In the genomic region with DNA sequence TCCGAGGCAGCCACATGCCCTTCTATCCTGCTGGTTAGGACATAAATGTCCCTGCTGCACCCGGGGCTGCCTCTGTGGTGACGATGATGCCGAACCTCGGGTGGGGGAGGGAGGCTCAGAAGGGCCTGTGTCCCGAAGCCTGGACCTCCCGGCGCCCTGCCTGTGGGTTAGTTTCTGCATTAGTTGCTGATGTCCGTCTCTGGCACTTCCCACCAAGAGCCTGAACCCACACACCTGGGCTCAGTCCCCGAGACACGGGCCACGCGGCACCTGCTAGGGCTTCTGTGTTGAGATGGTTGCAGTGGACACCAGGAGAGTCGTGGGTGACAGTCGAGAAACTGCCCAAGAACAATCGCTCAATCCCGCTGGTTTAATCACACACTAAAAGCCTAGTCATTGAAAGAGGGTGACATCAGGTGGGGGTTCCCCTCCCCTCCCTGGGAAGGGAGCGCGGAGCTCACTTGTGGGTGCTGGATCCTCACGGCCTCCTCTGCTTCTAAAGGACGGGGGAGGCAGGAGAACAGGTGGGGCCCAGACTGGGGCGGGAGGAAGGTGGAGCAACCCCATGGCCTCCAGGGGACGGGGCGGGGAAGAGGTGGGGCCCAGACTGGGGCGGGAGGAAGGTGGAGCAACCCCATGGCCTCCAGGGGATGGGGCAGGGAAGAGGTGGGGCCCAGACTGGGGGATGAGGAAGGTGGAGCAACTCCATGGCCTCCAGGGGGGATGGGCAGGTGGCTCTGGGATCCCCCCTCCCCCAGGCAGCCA, we compare ENCODE assay signal across 7 cellular contexts. TPM values are rescaled to one million over a fixed set of nuclear protein-coding genes. Genes with fewer than 3 reads are reported as not detected.
DNase-seq lines count a peak whose midpoint lies in the region; ATAC-seq lines count a peak whose summit lies in the region.
"Not testable (repeated sequence)": the region's sequence is repeated elsewhere in the genome, so short reads cannot be mapped to it uniquely, and the experiment has no call there.

No MANE protein-coding gene starts in this region.

- H3K4me1 Mint-ChIP-seq in T-helper 2 cell treated with Interferon-gamma antibody and Interleukin-4, amounts not matched to agents 5 μg/mL and 100 μg/mL, for 36 hours (ENCODE audit: low read depth): peaks cover 12% of the 10 kb centered on the region

- H3K4me1 ChIP-seq in neuronal stem cell (ENCODE audit: control insufficient read depth in 2 of 2, insufficient read depth in 1 of 2, low read depth in 1 of 2, low read length in 2 of 2): not testable (repeated sequence)

- H3K27ac Mint-ChIP-seq in T-helper 2 cell treated with Interferon-gamma antibody and Interleukin-4, amounts not matched to agents 5 μg/mL and 100 μg/mL, for 36 hours: peak overlapping the region; percentile 61

- H3K4ac ChIP-seq in neuronal stem cell (ENCODE audit: low read length): not testable (repeated sequence)

- not testable (repeated sequence) for H3K9me3 ChIP-seq in neuronal stem cell (replicated peaks in 1 of 2; ENCODE audit: control insufficient read depth in 2 of 2, insufficient read depth in 1 of 2, low read depth in 1 of 2, low read length in 2 of 2)

- H2AFZ ChIP-seq in neuronal stem cell (ENCODE audit: low read length): peak overlapping the region; percentile 51

- H3K79me1 ChIP-seq in neuronal stem cell (ENCODE audit: low read depth, low read length): not testable (repeated sequence)

- H3K27ac ChIP-seq in neuronal stem cell (replicated peaks; ENCODE audit: low read length): not testable (repeated sequence)

- no CpG with 5 or more reads among the region's 25 CpGs for WGBS in neuronal stem cell (ENCODE audit: extremely low coverage in 2 of 2, insufficient read length in 2 of 2, insufficient replicate concordance in 1 of 2), 2 donors

- H3K27me3 ChIP-seq in neuronal stem cell (ENCODE audit: control insufficient read depth in 3 of 3, insufficient read depth in 3 of 3, low read depth in 1 of 3, low read length in 3 of 3): not testable (repeated sequence)

- H2BK12ac ChIP-seq in neuronal stem cell (ENCODE audit: low read length): not testable (repeated sequence)

- H3K4me2 ChIP-seq in neuronal stem cell (ENCODE audit: insufficient read depth, low read length, poor library complexity, severe bottlenecking): not testable (repeated sequence)

- not testable (repeated sequence) for H4K8ac ChIP-seq in neuronal stem cell (ENCODE audit: low read depth, low read length)

- ATAC-seq in GM18907 (IDR thresholded peaks at IDR 0.05; ENCODE audit: unreplicated experiment) (peak; percentile 95), HG02852 (IDR thresholded peaks at IDR 0.05; ENCODE audit: unreplicated experiment) (peak; percentile 100), left cardiac atrium (peak in 1 of 2 donors; percentile 99)

- peak overlapping the region; percentile 56 for H3K14ac ChIP-seq in neuronal stem cell (ENCODE audit: low read length)

- not testable (repeated sequence) for H3K4me3 ChIP-seq in neuronal stem cell (ENCODE audit: low read length in 2 of 2)

- H2BK15ac ChIP-seq in neuronal stem cell (ENCODE audit: low read length): not testable (repeated sequence)

- peak overlapping the region; percentile 75 for H3K4me3 Mint-ChIP-seq in T-helper 2 cell treated with Interferon-gamma antibody and Interleukin-4, amounts not matched to agents 5 μg/mL and 100 μg/mL, for 36 hours

- intact Hi-C loops in left cardiac atrium (cut with DNase I): not testable (repeated sequence)

- H3K18ac ChIP-seq in neuronal stem cell (ENCODE audit: low read length): not testable (repeated sequence)

- H2BK120ac ChIP-seq in neuronal stem cell (ENCODE audit: low read depth, low read length): not testable (repeated sequence)

- H4K91ac ChIP-seq in neuronal stem cell (ENCODE audit: low read depth, low read length, poor library complexity): not testable (repeated sequence)

- H3K27me3 Mint-ChIP-seq in T-helper 2 cell treated with Interferon-gamma antibody and Interleukin-4, amounts not matched to agents 5 μg/mL and 100 μg/mL, for 36 hours (ENCODE audit: low read depth): not testable (repeated sequence)

- H3K9me3 Mint-ChIP-seq in T-helper 2 cell treated with Interferon-gamma antibody and Interleukin-4, amounts not matched to agents 5 μg/mL and 100 μg/mL, for 36 hours: not testable (repeated sequence)

- not testable (repeated sequence) for H2BK5ac ChIP-seq in neuronal stem cell (ENCODE audit: low read length)

- H2AK5ac ChIP-seq in neuronal stem cell (ENCODE audit: low read depth, low read length): peak overlapping the region; percentile 37

- not testable (repeated sequence) for H3K36me3 ChIP-seq in neuronal stem cell (replicated peaks in 1 of 2; ENCODE audit: control insufficient read depth in 2 of 2, insufficient read depth in 2 of 2, low read length in 2 of 2)

- H3K36me3 Mint-ChIP-seq in T-helper 2 cell treated with Interferon-gamma antibody and Interleukin-4, amounts not matched to agents 5 μg/mL and 100 μg/mL, for 36 hours (ENCODE audit: low read depth): not testable (repeated sequence)

- H3K23ac ChIP-seq in neuronal stem cell (ENCODE audit: low read depth, low read length, poor library complexity): not testable (repeated sequence)

- DNase-seq in NCI-H146 (lab: John Stamatoyannopoulos, UW) (peak; percentile 37), left cardiac atrium (peak; percentile 40), neuronal stem cell (ENCODE audit: low spot score) (peak; percentile 46)
- peak; percentile 79 for DNase-seq in T-helper 2 cell treated with Interferon-gamma antibody and Interleukin-4, amounts not matched to agents 5 μg/mL and 100 μg/mL, for 36 hours (ENCODE audit: low spot score)
- peak; percentile 13 for DNase-seq in activated gamma-delta T cell treated with anti-CD3 and anti-CD28 coated beads, Interleukin-2, amount 50 U/mL, for 16 hours (ENCODE audit: low read depth)

- H3K9ac ChIP-seq in neuronal stem cell (ENCODE audit: low read depth, low read length, poor library complexity): not testable (repeated sequence)

RNA-seq across cellular contexts. Expression of a gene that starts 29.0 kb away (rescaled TPM):
- total RNA-seq in left cardiac atrium: 10 to 100 TPM; 19.2 to 24.9 TPM
- polyA plus RNA-seq in neuronal stem cell (2013, experiment 1 of 2): 48.1 TPM
- polyA plus RNA-seq in neuronal stem cell (2013, experiment 2 of 2): 50.5 TPM

Comparison
In these comparisons a context has a peak if more than half of its experiments do, and no peak if none do; other contexts are left out.
1. DNase-seq: peak in every context shown above with its lines; median percentile 79 in T-helper 2 cell treated with Interferon-gamma antibody and Interleukin-4, amounts not matched to agents 5 μg/mL and 100 μg/mL, for 36 hours; 46 in neuronal stem cell; 40 in left cardiac atrium; 37 in NCI-H146; 13 in activated gamma-delta T cell treated with anti-CD3 and anti-CD28 coated beads, Interleukin-2, amount 50 U/mL, for 16 hours.